In the genomic region with DNA sequence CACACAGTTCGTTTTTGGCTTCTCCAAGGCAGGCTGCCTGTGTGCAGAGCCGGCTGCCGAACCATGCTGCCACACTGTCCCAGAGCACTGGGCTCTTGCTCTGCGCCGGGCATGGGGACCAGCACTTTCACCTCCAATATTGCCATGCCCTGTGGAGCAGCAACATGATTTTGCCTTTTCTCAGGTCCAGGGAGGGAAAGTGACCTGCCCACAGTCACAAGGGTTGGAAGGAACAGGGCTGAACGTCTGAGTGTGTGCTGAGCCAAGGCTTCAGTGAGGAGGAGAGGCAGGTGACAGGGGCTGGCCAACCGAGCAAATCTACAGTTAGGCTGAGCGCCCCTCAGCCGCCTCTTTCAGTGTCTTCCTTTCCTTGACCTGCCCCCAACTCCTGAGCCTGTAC, we compare ENCODE assay signal across 1 cellular context.
TF ChIP-seq lines count a peak whose summit lies in the region.

No MANE protein-coding gene starts in this region.

TF ChIP-seq in K562, 482 proteins besides CTCF, POLR2A, EP300 and RAD21 (continued from another document):
- TF ChIP-seq, protein P1, sequence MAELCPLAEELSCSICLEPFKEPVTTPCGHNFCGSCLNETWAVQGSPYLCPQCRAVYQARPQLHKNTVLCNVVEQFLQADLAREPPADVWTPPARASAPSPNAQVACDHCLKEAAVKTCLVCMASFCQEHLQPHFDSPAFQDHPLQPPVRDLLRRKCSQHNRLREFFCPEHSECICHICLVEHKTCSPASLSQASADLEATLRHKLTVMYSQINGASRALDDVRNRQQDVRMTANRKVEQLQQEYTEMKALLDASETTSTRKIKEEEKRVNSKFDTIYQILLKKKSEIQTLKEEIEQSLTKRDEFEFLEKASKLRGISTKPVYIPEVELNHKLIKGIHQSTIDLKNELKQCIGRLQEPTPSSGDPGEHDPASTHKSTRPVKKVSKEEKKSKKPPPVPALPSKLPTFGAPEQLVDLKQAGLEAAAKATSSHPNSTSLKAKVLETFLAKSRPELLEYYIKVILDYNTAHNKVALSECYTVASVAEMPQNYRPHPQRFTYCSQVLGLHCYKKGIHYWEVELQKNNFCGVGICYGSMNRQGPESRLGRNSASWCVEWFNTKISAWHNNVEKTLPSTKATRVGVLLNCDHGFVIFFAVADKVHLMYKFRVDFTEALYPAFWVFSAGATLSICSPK (IDR thresholded peaks at IDR 0.05; ENCODE audit: borderline replicate concordance), result no peak
- TF ChIP-seq, protein P2, sequence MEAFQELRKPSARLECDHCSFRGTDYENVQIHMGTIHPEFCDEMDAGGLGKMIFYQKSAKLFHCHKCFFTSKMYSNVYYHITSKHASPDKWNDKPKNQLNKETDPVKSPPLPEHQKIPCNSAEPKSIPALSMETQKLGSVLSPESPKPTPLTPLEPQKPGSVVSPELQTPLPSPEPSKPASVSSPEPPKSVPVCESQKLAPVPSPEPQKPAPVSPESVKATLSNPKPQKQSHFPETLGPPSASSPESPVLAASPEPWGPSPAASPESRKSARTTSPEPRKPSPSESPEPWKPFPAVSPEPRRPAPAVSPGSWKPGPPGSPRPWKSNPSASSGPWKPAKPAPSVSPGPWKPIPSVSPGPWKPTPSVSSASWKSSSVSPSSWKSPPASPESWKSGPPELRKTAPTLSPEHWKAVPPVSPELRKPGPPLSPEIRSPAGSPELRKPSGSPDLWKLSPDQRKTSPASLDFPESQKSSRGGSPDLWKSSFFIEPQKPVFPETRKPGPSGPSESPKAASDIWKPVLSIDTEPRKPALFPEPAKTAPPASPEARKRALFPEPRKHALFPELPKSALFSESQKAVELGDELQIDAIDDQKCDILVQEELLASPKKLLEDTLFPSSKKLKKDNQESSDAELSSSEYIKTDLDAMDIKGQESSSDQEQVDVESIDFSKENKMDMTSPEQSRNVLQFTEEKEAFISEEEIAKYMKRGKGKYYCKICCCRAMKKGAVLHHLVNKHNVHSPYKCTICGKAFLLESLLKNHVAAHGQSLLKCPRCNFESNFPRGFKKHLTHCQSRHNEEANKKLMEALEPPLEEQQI (IDR thresholded peaks at IDR 0.05), result no peak
- TF ChIP-seq GATAD2A (IDR thresholded peaks at IDR 0.05) (no peak), MYNN (IDR thresholded peaks at IDR 0.05) (no peak), MYNN (CRISPR knock-in tag; IDR thresholded peaks at IDR 0.05) (no peak)
TF ChIP-seq in K562: peak in this region for 0.
